1 cellular context compared by ENCODE assay signal in the genomic region with DNA sequence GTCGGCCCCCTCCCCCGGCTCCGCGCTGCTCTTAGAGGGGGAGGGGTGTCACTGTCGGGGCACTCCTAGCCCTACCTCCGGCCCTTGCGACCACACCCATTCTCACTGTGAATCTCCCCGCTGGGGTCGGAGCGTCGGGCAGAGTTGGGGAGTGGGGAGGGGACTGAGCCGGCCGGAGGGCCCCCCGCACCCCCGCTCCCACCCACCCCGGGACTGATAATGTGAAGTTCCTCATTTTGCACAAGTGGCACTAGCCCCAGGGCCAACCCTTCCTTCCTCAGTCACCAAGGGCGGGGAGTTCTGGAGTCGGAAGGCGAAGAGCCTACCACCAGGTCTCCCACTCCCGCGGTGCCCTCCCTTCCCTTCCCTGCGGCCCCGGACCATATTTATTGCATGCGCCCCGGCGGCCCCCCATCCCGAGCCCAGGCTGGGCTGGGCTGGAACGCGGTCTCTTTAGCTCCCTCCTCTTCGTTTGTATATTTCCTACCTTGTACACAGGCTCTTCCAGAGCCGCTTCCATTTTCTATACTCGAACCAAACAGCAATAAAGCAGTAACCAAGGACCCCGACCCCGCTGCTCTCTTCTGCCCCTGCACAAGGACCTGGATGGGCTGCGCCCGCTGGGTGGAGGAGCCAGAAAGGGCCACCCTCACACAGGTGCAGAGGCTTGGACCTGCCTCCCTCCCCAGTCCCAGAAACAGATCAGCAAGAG.
TF ChIP-seq lines count a peak whose summit lies in the region.

No MANE protein-coding gene starts in this region.

TF ChIP-seq in H1, 55 proteins besides CTCF, POLR2A, EP300 and RAD21:
- TF ChIP-seq BACH1 (IDR thresholded peaks at IDR 0.05; ENCODE audit: low read length), result no peak
- TF ChIP-seq SP1 (IDR thresholded peaks at IDR 0.05; ENCODE audit: low read depth, low read length), result no peak
- no peak for TF ChIP-seq JUND (IDR thresholded peaks at IDR 0.05; ENCODE audit: low read length)
- no peak for TF ChIP-seq BRCA1 (IDR thresholded peaks at IDR 0.05; ENCODE audit: low read depth, low read length)
- no peak for TF ChIP-seq RNF2 (IDR thresholded peaks at IDR 0.05; ENCODE audit: borderline replicate concordance, low read depth, low read length, missing control alignments, poor library complexity, severe bottlenecking)
- TF ChIP-seq SP2 (IDR thresholded peaks at IDR 0.05; ENCODE audit: low read length), result no peak
- no peak for TF ChIP-seq TBP (IDR thresholded peaks at IDR 0.05; ENCODE audit: low read depth, low read length)
- no peak for TF ChIP-seq TAF7 (optimal IDR thresholded peaks at IDR 0.05; ENCODE audit: borderline replicate concordance, low read depth, low read length)
- no peak for TF ChIP-seq KDM5A (IDR thresholded peaks at IDR 0.05; ENCODE audit: low read length)
- no peak for TF ChIP-seq SIN3A (conservative IDR thresholded peaks at IDR 0.05 in 1 of 2, IDR thresholded peaks at IDR 0.05 in 1 of 2; ENCODE audit: low read depth in 1 of 2, low read length in 2 of 2)
